ENCODE assay signal across 1 cellular context in genomic region chr3:155889952-155890351, GRCh38.
TF ChIP-seq lines count a peak whose summit lies in the region.

No MANE protein-coding gene starts in this region.

TF ChIP-seq in SK-N-SH treated with all-trans-retinoic acid at 6 μM for 48 hours, 23 proteins besides CTCF, POLR2A, EP300 and RAD21 (continued from another document):
- TF ChIP-seq TSHZ2 (CRISPR knock-in tag; IDR thresholded peaks at IDR 0.05) = no peak
- TF ChIP-seq CSDC2 (CRISPR knock-in tag; IDR thresholded peaks at IDR 0.05) = no peak
- no peak for TF ChIP-seq ISL1 (CRISPR knock-in tag; IDR thresholded peaks at IDR 0.05)
- no peak for TF ChIP-seq TCF4 (CRISPR knock-in tag; IDR thresholded peaks at IDR 0.05; ENCODE audit: borderline replicate concordance)
- TF ChIP-seq GLIS3 (CRISPR knock-in tag; IDR thresholded peaks at IDR 0.05) = no peak
- no peak for TF ChIP-seq PPARA (CRISPR knock-in tag; IDR thresholded peaks at IDR 0.05; ENCODE audit: borderline replicate concordance)
- no peak for TF ChIP-seq ZNF70 (CRISPR knock-in tag; IDR thresholded peaks at IDR 0.05)
- TF ChIP-seq ESRRG (CRISPR knock-in tag; IDR thresholded peaks at IDR 0.05) = no peak
- TF ChIP-seq ZC3H10 (CRISPR knock-in tag; IDR thresholded peaks at IDR 0.05) = no peak
- no peak for TF ChIP-seq ZFP3 (CRISPR knock-in tag; IDR thresholded peaks at IDR 0.05)
- no peak for TF ChIP-seq ZNF565 (CRISPR knock-in tag; conservative IDR thresholded peaks at IDR 0.05; ENCODE audit: low read depth)
- TF ChIP-seq OSR1 (CRISPR knock-in tag; IDR thresholded peaks at IDR 0.05) = no peak
- no peak for TF ChIP-seq BACH2 (CRISPR knock-in tag; IDR thresholded peaks at IDR 0.05; ENCODE audit: borderline replicate concordance)
- no peak for TF ChIP-seq RARB (CRISPR knock-in tag; IDR thresholded peaks at IDR 0.05)
- TF ChIP-seq CSRNP3 (CRISPR knock-in tag; IDR thresholded peaks at IDR 0.05) = no peak
